ENCODE assay signal across 9 cellular contexts in genomic region chr13:31044658-31045620, GRCh38.
DNase-seq lines count a peak whose midpoint lies in the region; ATAC-seq, FAIRE-seq and TF ChIP-seq lines count a peak whose summit lies in the region.
"Had no signal": no experiment of that assay in that cellular context is flagged by ENCODE, and none has a peak within 500 bp of the region (broad histone marks: within the 10 kb centered on the region; RNA-seq: fewer than 3 reads in every experiment).

No MANE protein-coding gene starts in this region.

- POLR2A ChIA-PET in GM10248 (lab: Yijun Ruan, JAX) = interaction anchor here (1.1 kb wide), 1 partner anchor 14 kb away, joined by 4 read pairs; no protein-coding TSS in a partner anchor

- H3K4me3 Mint-ChIP-seq in astrocyte (ENCODE audit: unreplicated experiment) (no peak overlapping the region), osteocyte (ENCODE audit: unreplicated experiment) (no peak overlapping the region)

- peaks cover 28% of the 10 kb centered on the region for H3K27me3 ChIP-seq in Loucy (ENCODE audit: insufficient read depth, low read length, poor library complexity, severe bottlenecking)
- no peaks in the 10 kb centered on the region for H3K27me3 ChIP-seq in astrocyte (ENCODE audit: insufficient read depth, low read length)

- H3K9ac ChIP-seq in Loucy (ENCODE audit: low read depth, low read length, poor library complexity, severe bottlenecking) = no peak overlapping the region
- peak overlapping the region; percentile 61 for H3K9ac ChIP-seq in astrocyte (ENCODE audit: low read length)

- no peaks in the 10 kb centered on the region for H3K79me2 ChIP-seq in Loucy (ENCODE audit: insufficient read depth, low read length)
- no peaks in the 10 kb centered on the region for H3K79me2 ChIP-seq in astrocyte (ENCODE audit: insufficient read depth, low read length)

- no peaks in the 10 kb centered on the region for H3K9me3 Mint-ChIP-seq in astrocyte (ENCODE audit: unreplicated experiment)
- H3K9me3 Mint-ChIP-seq in osteocyte (ENCODE audit: unreplicated experiment) = no peaks in the 10 kb centered on the region
- H3K9me3 Mint-ChIP-seq: memory B cell had no signal

- no peaks in the 10 kb centered on the region for H3K36me3 ChIP-seq in Loucy (ENCODE audit: insufficient read depth, low read length)
- no peaks in the 10 kb centered on the region for H3K36me3 ChIP-seq in astrocyte (ENCODE audit: insufficient read depth, low read length)

- peak; percentile 13 for DNase-seq in DMS53 treated with DMSO at 0.1 percent for 48 hours (lab: John Stamatoyannopoulos, UW; ENCODE audit: unreplicated experiment)
- DNase-seq in astrocyte (ENCODE audit: low read depth) = no peak
- DNase-seq in osteocyte (ENCODE audit: extremely low spot score, unreplicated experiment) = no peak
- no peak for DNase-seq in GM10248 (ENCODE audit: extremely low spot score)
- DNase-seq in SHP77 (lab: John Stamatoyannopoulos, UW) = no peak
- DNase-seq in NCI-H2171 treated with DMSO at 0.1 percent for 48 hours (lab: John Stamatoyannopoulos, UW) = no peak

- TF ChIP-seq CTCF in Loucy (conservative IDR thresholded peaks at IDR 0.05; ENCODE audit: low read length) (0 out of 2 replicates have a peak, but pooled peaks have one; percentile 4), astrocyte (IDR thresholded peaks at IDR 0.05; ENCODE audit: insufficient read depth, low read depth, low read length) (no peak), osteocyte (IDR thresholded peaks at IDR 0.05) (no peak), GM10248 (IDR thresholded peaks at IDR 0.05; ENCODE audit: control extremely low read depth, extremely low read depth, low read depth, missing control alignments) (no peak)

- no peak for ATAC-seq in HG03442 (IDR thresholded peaks at IDR 0.05; ENCODE audit: unreplicated experiment)

- H3K4me1 ChIP-seq in Loucy (ENCODE audit: insufficient read depth, low read length, poor library complexity, severe bottlenecking) = peaks cover 24% of the 10 kb centered on the region
- H3K4me1 ChIP-seq in astrocyte (ENCODE audit: insufficient read depth, low read length) = peaks cover 26% of the 10 kb centered on the region

- H3K27me3 Mint-ChIP-seq in astrocyte (ENCODE audit: low read depth, unreplicated experiment) = peaks cover 8% of the 10 kb centered on the region
- no peaks in the 10 kb centered on the region for H3K27me3 Mint-ChIP-seq in osteocyte (ENCODE audit: unreplicated experiment)

- H3K9me2 ChIP-seq in Loucy (replicated peaks; ENCODE audit: low read depth, low read length) = no peaks in the 10 kb centered on the region

- H3K4me2 ChIP-seq in Loucy (ENCODE audit: low read depth, low read length, poor library complexity, severe bottlenecking) = peak overlapping the region; percentile 60
- peak overlapping the region; percentile 74 for H3K4me2 ChIP-seq in astrocyte (ENCODE audit: low read length)

- peak overlapping the region; percentile 53 for H3K4me3 ChIP-seq in Loucy (ENCODE audit: low read length, poor library complexity, severe bottlenecking)
- no peak overlapping the region for H3K4me3 ChIP-seq in astrocyte (ENCODE audit: insufficient read depth, low read depth, low read length)

- H3K36me3 Mint-ChIP-seq in astrocyte (ENCODE audit: low read depth, unreplicated experiment) (no peaks in the 10 kb centered on the region), osteocyte (ENCODE audit: unreplicated experiment) (no peaks in the 10 kb centered on the region)
- H3K36me3 Mint-ChIP-seq: memory B cell had no signal

- H3K27ac ChIP-seq in astrocyte (ENCODE audit: low read depth, low read length) = peak overlapping the region; percentile 82

- CTCF ChIA-PET in GM10248 (lab: Yijun Ruan, JAX) = interaction anchor here (0.6 to 6.8 kb wide), 47 partner anchors 8 to 632 kb away, joined by 3 to 60 read pairs (median 4); no protein-coding TSS in a partner anchor

- H3K4me1 Mint-ChIP-seq in astrocyte (ENCODE audit: low read depth, unreplicated experiment) (peaks cover 19% of the 10 kb centered on the region), osteocyte (ENCODE audit: unreplicated experiment) (peaks cover 22% of the 10 kb centered on the region)

- H4K20me1 ChIP-seq in Loucy (ENCODE audit: insufficient read depth, low read length, poor library complexity, severe bottlenecking) (no peaks in the 10 kb centered on the region), astrocyte (ENCODE audit: insufficient read depth, low read length) (no peaks in the 10 kb centered on the region)

- no peaks in the 10 kb centered on the region for H3F3A ChIP-seq in Loucy (ENCODE audit: low read depth)

- 0 out of 2 replicates have a peak overlapping the region, but pooled peaks have one; percentile 73 for H2AFZ ChIP-seq in Loucy (ENCODE audit: low read length)
- no peak overlapping the region for H2AFZ ChIP-seq in astrocyte (ENCODE audit: low read depth, low read length)

- H3K27ac Mint-ChIP-seq in astrocyte (ENCODE audit: unreplicated experiment) (peak overlapping the region; percentile 23), osteocyte (ENCODE audit: unreplicated experiment) (peak overlapping the region; percentile 90)
- H3K27ac Mint-ChIP-seq: memory B cell had no signal

- H3K9me3 ChIP-seq in Loucy (ENCODE audit: insufficient read depth, low read depth, low read length) (no peaks in the 10 kb centered on the region), astrocyte (ENCODE audit: insufficient read depth, low read depth, low read length) (no peaks in the 10 kb centered on the region)

- no peak for FAIRE-seq in astrocyte (lab: Jason Lieb, UNC)
